In genomic region chr17:19316756-19317358, GRCh38 we compare ENCODE assay signal across 12 cellular contexts. TPM values are rescaled to one million over a fixed set of nuclear protein-coding genes. Genes with fewer than 3 reads are reported as not detected.
DNase-seq lines count a peak whose midpoint lies in the region; TF ChIP-seq lines count a peak whose summit lies in the region.
"Had no signal": no experiment of that assay in that cellular context is flagged by ENCODE, and none has a peak within 500 bp of the region (broad histone marks: within the 10 kb centered on the region; RNA-seq: fewer than 3 reads in every experiment).

No MANE protein-coding gene starts in this region.

- H3K27me3 ChIP-seq in MM.1S (replicated peaks; ENCODE audit: insufficient read depth, low read length) (no peaks in the 10 kb centered on the region), ectodermal cell (ENCODE audit: control insufficient read depth, insufficient read depth, low read length, poor library complexity, severe bottlenecking) (no peaks in the 10 kb centered on the region), mesenchymal stem cell (ENCODE audit: control insufficient read depth in 1 of 2, insufficient read depth in 1 of 2, low read length in 2 of 2) (no peaks in the 10 kb centered on the region)
- H3K27me3 ChIP-seq: SJSA1 had no signal

- peak overlapping the region; percentile 31 for H2BK15ac ChIP-seq in mesenchymal stem cell (ENCODE audit: low read depth, poor library complexity, severe bottlenecking)

- no peaks in the 10 kb centered on the region for H3K9me3 Mint-ChIP-seq in activated naive CD4-positive, alpha-beta T cell treated with anti-CD3 and anti-CD28 coated beads, Interleukin-2, amount 10 ng/mL, durations not matched to agents 7 days and 5 days
- no peaks in the 10 kb centered on the region for H3K9me3 Mint-ChIP-seq in T-helper 2 cell treated with Interferon-gamma antibody and Interleukin-4, amounts not matched to agents 5 μg/mL and 100 μg/mL, for 36 hours
- H3K9me3 Mint-ChIP-seq: activated T-cell treated with anti-CD3 and anti-CD28 coated beads, Interleukin-2, amount 50 U/mL, for 24 hours; IgD-negative memory B cell; stimulated activated naive CD8-positive, alpha-beta T cell treated with anti-CD3 and anti-CD28 coated beads, Interleukin-15, Interleukin-2, amounts not matched to agents 100 ng/mL and 50 ng/mL, for 24 hours had no signal

- H3K4ac ChIP-seq in mesenchymal stem cell (ENCODE audit: low read depth in 1 of 2, low read length in 2 of 2), result no peak overlapping the region

- H2AFZ ChIP-seq in MM.1S (ENCODE audit: low read length), result peak overlapping the region; percentile 26
- H2AFZ ChIP-seq in mesenchymal stem cell (ENCODE audit: low read depth, low read length), result no peak overlapping the region

- H3K9ac ChIP-seq in MM.1S (ENCODE audit: low read length) (peak overlapping the region; percentile 57; the same call in 1 of the 2 replicates), mesenchymal stem cell (ENCODE audit: low read length) (no peak overlapping the region)

- peak overlapping the region; percentile 87 for H3K4me2 ChIP-seq in MM.1S (ENCODE audit: low read depth, low read length)
- peak overlapping the region; percentile 67 for H3K4me2 ChIP-seq in mesenchymal stem cell (ENCODE audit: low read length, poor library complexity, severe bottlenecking)

- H3K4me3 Mint-ChIP-seq in activated naive CD4-positive, alpha-beta T cell treated with anti-CD3 and anti-CD28 coated beads, Interleukin-2, amount 10 ng/mL, durations not matched to agents 7 days and 5 days, result no peak overlapping the region
- no peak overlapping the region for H3K4me3 Mint-ChIP-seq in T-helper 2 cell treated with Interferon-gamma antibody and Interleukin-4, amounts not matched to agents 5 μg/mL and 100 μg/mL, for 36 hours
- H3K4me3 Mint-ChIP-seq: activated T-cell treated with anti-CD3 and anti-CD28 coated beads, Interleukin-2, amount 50 U/mL, for 24 hours; stimulated activated naive CD8-positive, alpha-beta T cell treated with anti-CD3 and anti-CD28 coated beads, Interleukin-15, Interleukin-2, amounts not matched to agents 100 ng/mL and 50 ng/mL, for 24 hours had no signal

- peaks cover 35% of the 10 kb centered on the region for H3K79me1 ChIP-seq in mesenchymal stem cell (replicated peaks; ENCODE audit: low read length, poor library complexity, severe bottlenecking)

- H3K27ac ChIP-seq in MM.1S (ENCODE audit: low read length) (peak overlapping the region; percentile 65), ectodermal cell (ENCODE audit: insufficient read depth, low read depth, low read length, poor library complexity, severe bottlenecking) (peak overlapping the region; percentile 45), mesenchymal stem cell (ENCODE audit: low read length, poor library complexity, severe bottlenecking) (peak overlapping the region; percentile 94), temporal lobe (ENCODE audit: low read depth, low read length) (peak overlapping the region; percentile 90)
- H3K27ac ChIP-seq: SJSA1 had no signal

- H3F3A ChIP-seq in MM.1S (ENCODE audit: insufficient read depth, low read length), result peaks cover 8% of the 10 kb centered on the region

- H3K9me3 ChIP-seq in MM.1S (replicated peaks; ENCODE audit: insufficient read depth, low read length) (no peaks in the 10 kb centered on the region), ectodermal cell (ENCODE audit: control insufficient read depth, low read length) (no peaks in the 10 kb centered on the region), mesenchymal stem cell (ENCODE audit: control insufficient read depth, low read length) (no peaks in the 10 kb centered on the region)
- H3K9me3 ChIP-seq: SJSA1 had no signal

- no peaks in the 10 kb centered on the region for H3K9me2 ChIP-seq in MM.1S (replicated peaks; ENCODE audit: insufficient read depth, low read length)

- no peak overlapping the region for H3K18ac ChIP-seq in mesenchymal stem cell (ENCODE audit: low read depth in 1 of 2, low read length in 2 of 2)

- no peaks in the 10 kb centered on the region for H3K36me3 ChIP-seq in MM.1S (replicated peaks; ENCODE audit: insufficient read depth, low read length)
- H3K36me3 ChIP-seq in ectodermal cell (ENCODE audit: control insufficient read depth, insufficient read depth, low read length), result peaks cover 14% of the 10 kb centered on the region
- peaks cover 54 to 76% of the 10 kb centered on the region in 2 experiments for H3K36me3 ChIP-seq in mesenchymal stem cell (ENCODE audit: control insufficient read depth in 1 of 2, insufficient read depth in 2 of 2, low read depth in 1 of 2, low read length in 2 of 2)

- no peaks in the 10 kb centered on the region for H4K20me1 ChIP-seq in MM.1S (ENCODE audit: insufficient read depth, low read length)

- no peak overlapping the region for H3K14ac ChIP-seq in mesenchymal stem cell (ENCODE audit: low read length in 2 of 2)

- no peak overlapping the region for H2BK12ac ChIP-seq in mesenchymal stem cell (ENCODE audit: low read length in 2 of 2)

- H3K23ac ChIP-seq in mesenchymal stem cell (ENCODE audit: low read length in 2 of 2), result no peak overlapping the region

- peak overlapping the region; percentile 34 for H2AK5ac ChIP-seq in mesenchymal stem cell (ENCODE audit: low read length, severe bottlenecking)

- no peak overlapping the region for H4K8ac ChIP-seq in mesenchymal stem cell (ENCODE audit: low read length)

- H3K79me2 ChIP-seq in MM.1S (ENCODE audit: low read length), result no peaks in the 10 kb centered on the region

- peaks cover 24% of the 10 kb centered on the region for H3K4me1 ChIP-seq in MM.1S (ENCODE audit: low read length)
- H3K4me1 ChIP-seq in ectodermal cell (ENCODE audit: control insufficient read depth, insufficient read depth, low read length), result peaks cover 16% of the 10 kb centered on the region
- H3K4me1 ChIP-seq in mesenchymal stem cell (ENCODE audit: control insufficient read depth, insufficient read depth, low read depth, low read length), result peaks cover 32% of the 10 kb centered on the region

- CTCF ChIA-PET in activated naive CD4-positive, alpha-beta T cell treated with anti-CD3 and anti-CD28 coated beads, Interleukin-2, amount 10 ng/mL, durations not matched to agents 7 days and 5 days (lab: Charles Lee), result interaction anchor here (0.6 to 0.7 kb wide), 2 partner anchors 28 to 490 kb away, joined by 3 to 4 read pairs; no protein-coding TSS in a partner anchor

- WGBS in ectodermal cell, 2 experiments, result 48 to 63% methylated on average over 2 to 3 of the region's 3 CpGs
- 90% methylated on average over 2 of the region's 3 CpGs for WGBS in mesenchymal stem cell

- H2BK5ac ChIP-seq in mesenchymal stem cell (ENCODE audit: low read depth, low read length, poor library complexity, severe bottlenecking), result peak overlapping the region; percentile 58

- no peak for TF ChIP-seq CTCF in MM.1S (IDR thresholded peaks at IDR 0.05; ENCODE audit: low read length)

- peaks cover 3% of the 10 kb centered on the region for H3K4me1 Mint-ChIP-seq in activated naive CD4-positive, alpha-beta T cell treated with anti-CD3 and anti-CD28 coated beads, Interleukin-2, amount 10 ng/mL, durations not matched to agents 7 days and 5 days
- peaks cover 13% of the 10 kb centered on the region for H3K4me1 Mint-ChIP-seq in T-helper 2 cell treated with Interferon-gamma antibody and Interleukin-4, amounts not matched to agents 5 μg/mL and 100 μg/mL, for 36 hours (ENCODE audit: low read depth)

- no peak for DNase-seq in MM.1S
- DNase-seq in mesenchymal stem cell, result no peak
- no peak for DNase-seq in stimulated activated CD4-positive, alpha-beta T cell treated with anti-CD3 and anti-CD28 coated beads, Interleukin-12 subunit alpha, Interleukin-12 subunit beta, amount 100 ng/mL, for 4 hours
- DNase-seq in activated naive CD4-positive, alpha-beta T cell treated with anti-CD3 and anti-CD28 coated beads, Interleukin-2, amount 10 ng/mL, durations not matched to agents 7 days and 5 days, result no peak
- no peak for DNase-seq in T-helper 2 cell treated with Interferon-gamma antibody and Interleukin-4, amounts not matched to agents 5 μg/mL and 100 μg/mL, for 36 hours (ENCODE audit: low spot score)
- DNase-seq: activated T-cell treated with anti-CD3 and anti-CD28 coated beads, Interleukin-2, amount 50 U/mL, for 24 hours; NCI-H1694 treated with DMSO at 0.1 percent for 48 hours had no signal

- H3K36me3 Mint-ChIP-seq in activated naive CD4-positive, alpha-beta T cell treated with anti-CD3 and anti-CD28 coated beads, Interleukin-2, amount 10 ng/mL, durations not matched to agents 7 days and 5 days, result no peaks in the 10 kb centered on the region
- H3K36me3 Mint-ChIP-seq in T-helper 2 cell treated with Interferon-gamma antibody and Interleukin-4, amounts not matched to agents 5 μg/mL and 100 μg/mL, for 36 hours (ENCODE audit: low read depth), result no peaks in the 10 kb centered on the region

- no peak overlapping the region for H2BK120ac ChIP-seq in mesenchymal stem cell (ENCODE audit: low read depth, low read length)

- H4K91ac ChIP-seq in mesenchymal stem cell (ENCODE audit: low read length), result no peak overlapping the region

- H3K27me3 Mint-ChIP-seq in activated naive CD4-positive, alpha-beta T cell treated with anti-CD3 and anti-CD28 coated beads, Interleukin-2, amount 10 ng/mL, durations not matched to agents 7 days and 5 days, result peaks cover 61% of the 10 kb centered on the region
- H3K27me3 Mint-ChIP-seq in T-helper 2 cell treated with Interferon-gamma antibody and Interleukin-4, amounts not matched to agents 5 μg/mL and 100 μg/mL, for 36 hours (ENCODE audit: low read depth), result no peaks in the 10 kb centered on the region
- H3K27me3 Mint-ChIP-seq: IgD-negative memory B cell had no signal

- H3K27ac Mint-ChIP-seq in activated naive CD4-positive, alpha-beta T cell treated with anti-CD3 and anti-CD28 coated beads, Interleukin-2, amount 10 ng/mL, durations not matched to agents 7 days and 5 days, result no peak overlapping the region
- no peak overlapping the region for H3K27ac Mint-ChIP-seq in T-helper 2 cell treated with Interferon-gamma antibody and Interleukin-4, amounts not matched to agents 5 μg/mL and 100 μg/mL, for 36 hours
- H3K27ac Mint-ChIP-seq: activated T-cell treated with anti-CD3 and anti-CD28 coated beads, Interleukin-2, amount 50 U/mL, for 24 hours; IgD-negative memory B cell; stimulated activated naive CD8-positive, alpha-beta T cell treated with anti-CD3 and anti-CD28 coated beads, Interleukin-15, Interleukin-2, amounts not matched to agents 100 ng/mL and 50 ng/mL, for 24 hours had no signal

- no peak overlapping the region for H3K4me3 ChIP-seq in MM.1S (ENCODE audit: low read length)
- H3K4me3 ChIP-seq in ectodermal cell (ENCODE audit: insufficient read depth, low read depth, low read length), result no peak overlapping the region
- H3K4me3 ChIP-seq in mesenchymal stem cell (ENCODE audit: insufficient read depth in 1 of 2, low read depth in 1 of 2, low read length in 2 of 2), result no peak overlapping the region
- H3K4me3 ChIP-seq: SJSA1 had no signal

RNA-seq across cellular contexts. Expression of gene B9D1, which starts 45.7 kb away (rescaled TPM):
- 30.0 TPM for polyA plus RNA-seq in ectodermal cell (2013, experiment 1 of 4)
- polyA plus RNA-seq in ectodermal cell (2013, experiment 2 of 4), result 31.7 TPM
- 29.4 TPM for polyA plus RNA-seq in ectodermal cell (2013, experiment 3 of 4)
- polyA plus RNA-seq in ectodermal cell (2013, experiment 4 of 4), result 30.7 TPM
- 30.2 TPM for polyA plus RNA-seq in mesenchymal stem cell (2013, experiment 1 of 2)
- polyA plus RNA-seq in mesenchymal stem cell (2013, experiment 2 of 2), result 30.8 TPM
- 7.9 TPM for total RNA-seq in temporal lobe
